Comparison of ENCODE assay signal across 8 cellular contexts in genomic region chr22:21567456-21568206, GRCh38. TPM values are rescaled to one million over a fixed set of nuclear protein-coding genes. Genes with fewer than 3 reads are reported as not detected.
A peak's percentile ranks its signal among the peaks of the same experiment; 100 is the strongest.
DNase-seq lines count a peak whose midpoint lies in the region; ATAC-seq lines count a peak whose summit lies in the region.

TSS of gene UBE2L3 (plus strand) at chr22:21567714. CDS start at chr22:21567745, 31 bp downstream.

- H3K36me3 Mint-ChIP-seq in activated CD4-positive, alpha-beta T cell treated with anti-CD3 and anti-CD28 coated beads, Interleukin-2, amount 10 ng/mL, durations not matched to agents 24 days and 14 days (ENCODE audit: low read depth) = peaks cover 19% of the 10 kb centered on the region

- H3K4me3 Mint-ChIP-seq in activated CD4-positive, alpha-beta T cell treated with anti-CD3 and anti-CD28 coated beads, Interleukin-2, amount 10 ng/mL, durations not matched to agents 24 days and 14 days = peak within 1 kb of the TSS; percentile 90

- ATAC-seq in HG02798 (IDR thresholded peaks at IDR 0.05; ENCODE audit: poor library complexity, unreplicated experiment) (peak; percentile 80), HG03460 (IDR thresholded peaks at IDR 0.05; ENCODE audit: unreplicated experiment) (no peak)

- DNase-seq in GM03348 (ENCODE audit: low spot score) (peak; percentile 95), NCI-H446 treated with DMSO at 0.1 percent for 48 hours (lab: John Stamatoyannopoulos, UW) (peak; percentile 56), kidney tubule cell (ENCODE audit: low spot score) (peak; percentile 84)
- DNase-seq in activated CD4-positive, alpha-beta T cell treated with anti-CD3 and anti-CD28 coated beads, Interleukin-2, amount 10 ng/mL, durations not matched to agents 24 days and 14 days = peak; percentile 95
- DNase-seq in stimulated activated CD4-positive, alpha-beta T cell treated with anti-CD3 and anti-CD28 coated beads, Interleukin-15, amount 100 ng/mL, for 48 hours (ENCODE audit: low read depth in 2 of 2) = peak; percentile 71 to 81

- peaks cover 29% of the 10 kb centered on the region for H3K4me1 Mint-ChIP-seq in activated CD4-positive, alpha-beta T cell treated with anti-CD3 and anti-CD28 coated beads, Interleukin-2, amount 10 ng/mL, durations not matched to agents 24 days and 14 days

- H3K9me3 Mint-ChIP-seq in activated CD4-positive, alpha-beta T cell treated with anti-CD3 and anti-CD28 coated beads, Interleukin-2, amount 10 ng/mL, durations not matched to agents 24 days and 14 days = no peaks in the 10 kb centered on the region

- peak within 1 kb of the TSS; percentile 75 for H3K27ac ChIP-seq in cingulate gyrus (ENCODE audit: low read depth, low read length)

- peak within 1 kb of the TSS; percentile 90 for H3K27ac Mint-ChIP-seq in activated CD4-positive, alpha-beta T cell treated with anti-CD3 and anti-CD28 coated beads, Interleukin-2, amount 10 ng/mL, durations not matched to agents 24 days and 14 days

- no peaks in the 10 kb centered on the region for H3K27me3 Mint-ChIP-seq in activated CD4-positive, alpha-beta T cell treated with anti-CD3 and anti-CD28 coated beads, Interleukin-2, amount 10 ng/mL, durations not matched to agents 24 days and 14 days

- intact Hi-C loops in activated CD4-positive, alpha-beta T cell treated with anti-CD3 and anti-CD28 coated beads, Interleukin-2, amount 10 ng/mL, durations not matched to agents 24 days and 14 days (cut with micrococcal nuclease) = no loop called here

RNA-seq across cellular contexts. Expression of gene UBE2L3, which starts in this region (rescaled TPM):
- 62.1 and 63.3 TPM in 2 replicates for total RNA-seq in activated CD4-positive, alpha-beta T cell treated with anti-CD3 and anti-CD28 coated beads, Interleukin-2, amount 10 ng/mL, durations not matched to agents 24 days and 14 days
